ENCODE assay signal across 13 cellular contexts in genomic region chr5:82358454-82358853, GRCh38.
A peak's percentile ranks its signal among the peaks of the same experiment; 100 is the strongest.
DNase-seq lines count a peak whose midpoint lies in the region; ATAC-seq and TF ChIP-seq lines count a peak whose summit lies in the region.
"Had no signal": no experiment of that assay in that cellular context is flagged by ENCODE, and none has a peak within 500 bp of the region (broad histone marks: within the 10 kb centered on the region; RNA-seq: fewer than 3 reads in every experiment).

No MANE protein-coding gene starts in this region.

- H3K4me1 Mint-ChIP-seq in stimulated activated naive CD8-positive, alpha-beta T cell treated with anti-CD3 and anti-CD28 coated beads, Interleukin-15, Interleukin-2, amounts not matched to agents 100 ng/mL and 50 ng/mL, for 24 hours (ENCODE audit: low read depth), result peaks cover 38% of the 10 kb centered on the region
- peaks cover 25% of the 10 kb centered on the region for H3K4me1 Mint-ChIP-seq in stimulated activated naive CD8-positive, alpha-beta T cell treated with anti-CD3 and anti-CD28 coated beads, Interleukin-15, amount 100 ng/mL, for 72 hours

- no peak for ATAC-seq in stimulated activated naive CD8-positive, alpha-beta T cell treated with anti-CD3 and anti-CD28 coated beads, Interleukin-15, amount 100 ng/mL, for 72 hours
- no peak for ATAC-seq in GM18907 (IDR thresholded peaks at IDR 0.05; ENCODE audit: unreplicated experiment)
- ATAC-seq: activated CD8-positive, alpha-beta T cell treated with anti-CD3 and anti-CD28 coated beads for 36 hours; left colon had no signal

- H3K27me3 ChIP-seq in uterus, result no peaks in the 10 kb centered on the region

- H3K27me3 Mint-ChIP-seq in stimulated activated naive CD8-positive, alpha-beta T cell treated with anti-CD3 and anti-CD28 coated beads, Interleukin-15, Interleukin-2, amounts not matched to agents 100 ng/mL and 50 ng/mL, for 24 hours, result peaks cover 3% of the 10 kb centered on the region
- peaks cover 19% of the 10 kb centered on the region for H3K27me3 Mint-ChIP-seq in stimulated activated naive CD8-positive, alpha-beta T cell treated with anti-CD3 and anti-CD28 coated beads, Interleukin-15, amount 100 ng/mL, for 72 hours
- H3K27me3 Mint-ChIP-seq: activated CD8-positive, alpha-beta T cell treated with anti-CD3 and anti-CD28 coated beads for 36 hours had no signal

- TF ChIP-seq CTCF in uterus (IDR thresholded peaks at IDR 0.05), result no peak

- no peak for TF ChIP-seq POLR2A in uterus (IDR thresholded peaks at IDR 0.05)

- intact Hi-C loops in uterus (cut with DNase I; ENCODE audit: low total_unique reads), result no loop called here

- no peaks in the 10 kb centered on the region for H3K9me3 Mint-ChIP-seq in stimulated activated naive CD8-positive, alpha-beta T cell treated with anti-CD3 and anti-CD28 coated beads, Interleukin-15, Interleukin-2, amounts not matched to agents 100 ng/mL and 50 ng/mL, for 24 hours
- no peaks in the 10 kb centered on the region for H3K9me3 Mint-ChIP-seq in stimulated activated naive CD8-positive, alpha-beta T cell treated with anti-CD3 and anti-CD28 coated beads, Interleukin-15, amount 100 ng/mL, for 72 hours
- H3K9me3 Mint-ChIP-seq: activated CD8-positive, alpha-beta T cell treated with anti-CD3 and anti-CD28 coated beads for 36 hours had no signal

- no peak for DNase-seq in stimulated activated naive CD8-positive, alpha-beta T cell treated with anti-CD3 and anti-CD28 coated beads, Interleukin-15, amount 100 ng/mL, for 72 hours
- DNase-seq in amniotic epithelial cell (ENCODE audit: low read depth) (peak; percentile 97), foreskin melanocyte (peak; percentile 51), uterus (no peak), NCI-H1436 treated with DMSO at 0.1 percent for 48 hours (lab: John Stamatoyannopoulos, UW) (no peak), NCI-H69 (lab: John Stamatoyannopoulos, UW) (no peak)
- DNase-seq: activated CD8-positive, alpha-beta T cell treated with anti-CD3 and anti-CD28 coated beads for 36 hours; left colon; NCI-H524; SK-N-SH; stimulated activated CD4-positive, alpha-beta T cell treated with anti-CD3 and anti-CD28 coated beads, Interleukin-2, amount 100 ng/mL, for 48 hours had no signal

- H3K9me3 ChIP-seq in uterus, result no peaks in the 10 kb centered on the region
- H3K9me3 ChIP-seq: SK-N-SH had no signal

- peaks cover 0 to 10% of the 10 kb centered on the region in 2 donors for H3K4me1 ChIP-seq in uterus

- H3K4me3 Mint-ChIP-seq in stimulated activated naive CD8-positive, alpha-beta T cell treated with anti-CD3 and anti-CD28 coated beads, Interleukin-15, Interleukin-2, amounts not matched to agents 100 ng/mL and 50 ng/mL, for 24 hours, result no peak overlapping the region
- H3K4me3 Mint-ChIP-seq in stimulated activated naive CD8-positive, alpha-beta T cell treated with anti-CD3 and anti-CD28 coated beads, Interleukin-15, amount 100 ng/mL, for 72 hours, result no peak overlapping the region
- H3K4me3 Mint-ChIP-seq: activated CD8-positive, alpha-beta T cell treated with anti-CD3 and anti-CD28 coated beads for 36 hours had no signal

- H3K36me3 ChIP-seq in uterus, result no peaks in the 10 kb centered on the region

- peak overlapping the region; percentile 60 for H3K27ac Mint-ChIP-seq in stimulated activated naive CD8-positive, alpha-beta T cell treated with anti-CD3 and anti-CD28 coated beads, Interleukin-15, Interleukin-2, amounts not matched to agents 100 ng/mL and 50 ng/mL, for 24 hours
- H3K27ac Mint-ChIP-seq in stimulated activated naive CD8-positive, alpha-beta T cell treated with anti-CD3 and anti-CD28 coated beads, Interleukin-15, amount 100 ng/mL, for 72 hours, result no peak overlapping the region

- H3K4me3 ChIP-seq in uterus, result no peak overlapping the region

- no peaks in the 10 kb centered on the region for H3K36me3 Mint-ChIP-seq in stimulated activated naive CD8-positive, alpha-beta T cell treated with anti-CD3 and anti-CD28 coated beads, Interleukin-15, Interleukin-2, amounts not matched to agents 100 ng/mL and 50 ng/mL, for 24 hours (ENCODE audit: low read depth)

- H3K27ac ChIP-seq in uterus, result peak overlapping the region; percentile 68 to 81

Comparison
In these comparisons a context has a peak if more than half of its experiments do, and no peak if none do; other contexts are left out.
1. DNase-seq: peak in amniotic epithelial cell (single experiment) and foreskin melanocyte (single experiment); none in stimulated activated naive CD8-positive, alpha-beta T cell treated with anti-CD3 and anti-CD28 coated beads, Interleukin-15, amount 100 ng/mL, for 72 hours (0 of 2), uterus (0 of 2), NCI-H1436 treated with DMSO at 0.1 percent for 48 hours (single experiment) and NCI-H69 (single experiment).